ENCODE assay signal across 21 cellular contexts in the genomic region with DNA sequence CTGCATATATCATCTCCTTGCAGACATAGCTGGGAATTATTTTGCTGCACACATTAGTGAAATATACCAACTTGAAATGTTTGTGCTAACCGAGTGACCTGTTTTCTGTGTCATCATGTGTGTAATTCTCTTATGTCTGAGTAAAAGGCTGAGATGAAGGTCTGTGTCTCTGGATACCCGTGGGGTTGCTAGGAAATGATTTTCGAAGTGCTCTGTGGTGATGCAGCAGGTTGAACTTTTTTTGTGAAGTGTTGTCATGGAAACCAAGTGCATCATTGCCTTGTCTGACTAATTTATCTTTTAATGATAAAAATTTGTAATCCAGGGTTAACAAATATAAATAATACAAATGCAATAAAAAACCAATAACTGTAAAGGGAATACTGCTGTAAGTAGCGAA. TPM values are rescaled to one million over a fixed set of nuclear protein-coding genes. Genes with fewer than 3 reads are reported as not detected.
"Had no signal": no experiment of that assay in that cellular context is flagged by ENCODE, and none has a peak within 500 bp of the region (broad histone marks: within the 10 kb centered on the region; RNA-seq: fewer than 3 reads in every experiment).

No MANE protein-coding gene starts in this region.

- H3K36me3 Mint-ChIP-seq: natural killer cell treated with Interleukin-12 subunit alpha and Interleukin-12 subunit beta and Interleukin-15 and Interleukin-18, amount 100 ng/mL, for 72 hours; neural progenitor cell; type B pancreatic cell had no signal

- H3K27ac ChIP-seq: epithelial cell of prostate, esophagus muscularis mucosa, gastrocnemius medialis, heart right ventricle, neural progenitor cell, ovary, sigmoid colon, skin epidermis, uterus had no signal

- DNase-seq: effector memory CD8-positive, alpha-beta T cell; gastrocnemius medialis; heart right ventricle; islet precursor cell; mammary epithelial cell; ovary; sigmoid colon; stimulated activated CD4-positive, alpha-beta T cell treated with anti-CD3 and anti-CD28 coated beads, Interleukin-2, amount 100 ng/mL, for 24 hours; stimulated activated CD4-positive, alpha-beta T cell treated with anti-CD3 and anti-CD28 coated beads, Interleukin-4, amount 100 ng/mL, for 4 hours; stimulated activated naive CD8-positive, alpha-beta T cell treated with anti-CD3 and anti-CD28 coated beads, Interleukin-15, amount 100 ng/mL, for 72 hours; uterus had no signal

- H3K27me3 ChIP-seq: esophagus muscularis mucosa, gastrocnemius medialis, ovary, right atrium auricular region, sigmoid colon, uterus had no signal

- H3K9me3 Mint-ChIP-seq: neural progenitor cell, type B pancreatic cell had no signal

- H3K36me3 ChIP-seq: esophagus muscularis mucosa, gastrocnemius medialis, heart right ventricle, neural progenitor cell, ovary, right atrium auricular region, sigmoid colon, uterus had no signal

- H3K9me3 ChIP-seq: esophagus muscularis mucosa, gastrocnemius medialis, ovary, right atrium auricular region, sigmoid colon, uterus had no signal

- H3K4me2 ChIP-seq: neural progenitor cell had no signal

- H3K4me3 ChIP-seq: esophagus muscularis mucosa, gastrocnemius medialis, heart right ventricle, neural progenitor cell, ovary, right atrium auricular region, sigmoid colon, skin epidermis, uterus had no signal

- H3K4me1 ChIP-seq: esophagus muscularis mucosa, gastrocnemius medialis, neural progenitor cell, sigmoid colon, uterus had no signal

- H3K9ac ChIP-seq: neural progenitor cell had no signal

- H3K4me1 Mint-ChIP-seq: neural progenitor cell had no signal

- H3K27me3 Mint-ChIP-seq: dendritic cell treated with granulocyte-macrophage colony-stimulating factor and Interleukin-4, amounts not matched to agents 40 ng/mL and 50 ng/mL, for 4 days; stimulated activated naive B cell treated with anti-CD40 and anti-IgM and Interleukin-4, amounts not matched to agents 10 μg/mL and 1 μg/mL and 100 μg/mL, for 72 hours; type B pancreatic cell had no signal

- H3K27ac Mint-ChIP-seq: dendritic cell treated with granulocyte-macrophage colony-stimulating factor and Interleukin-4, amounts not matched to agents 40 ng/mL and 50 ng/mL, for 4 days; effector memory CD8-positive, alpha-beta T cell; natural killer cell treated with Interleukin-12 subunit alpha and Interleukin-12 subunit beta and Interleukin-15 and Interleukin-18, amount 100 ng/mL, for 72 hours; neural progenitor cell; stimulated activated naive B cell treated with anti-CD40 and anti-IgM and Interleukin-4, amounts not matched to agents 10 μg/mL and 1 μg/mL and 100 μg/mL, for 72 hours; stimulated activated naive CD8-positive, alpha-beta T cell treated with anti-CD3 and anti-CD28 coated beads, Interleukin-15, amount 100 ng/mL, for 72 hours; type B pancreatic cell had no signal

- H3K4me3 Mint-ChIP-seq: dendritic cell treated with granulocyte-macrophage colony-stimulating factor and Interleukin-4, amounts not matched to agents 40 ng/mL and 50 ng/mL, for 4 days; effector memory CD8-positive, alpha-beta T cell; natural killer cell treated with Interleukin-12 subunit alpha and Interleukin-12 subunit beta and Interleukin-15 and Interleukin-18, amount 100 ng/mL, for 72 hours; neural progenitor cell; stimulated activated naive B cell treated with anti-CD40 and anti-IgM and Interleukin-4, amounts not matched to agents 10 μg/mL and 1 μg/mL and 100 μg/mL, for 72 hours; stimulated activated naive CD8-positive, alpha-beta T cell treated with anti-CD3 and anti-CD28 coated beads, Interleukin-15, amount 100 ng/mL, for 72 hours; type B pancreatic cell had no signal

RNA-seq across cellular contexts. Expression of gene PDE8B, which starts 22.1 kb away (rescaled TPM):
- total RNA-seq: mammary epithelial cell; myocyte; natural killer cell treated with Interleukin-12 subunit alpha and Interleukin-12 subunit beta and Interleukin-15 and Interleukin-18, amount 100 ng/mL, for 72 hours had no signal
- polyA plus RNA-seq: mammary epithelial cell had no signal
